In the genomic region with DNA sequence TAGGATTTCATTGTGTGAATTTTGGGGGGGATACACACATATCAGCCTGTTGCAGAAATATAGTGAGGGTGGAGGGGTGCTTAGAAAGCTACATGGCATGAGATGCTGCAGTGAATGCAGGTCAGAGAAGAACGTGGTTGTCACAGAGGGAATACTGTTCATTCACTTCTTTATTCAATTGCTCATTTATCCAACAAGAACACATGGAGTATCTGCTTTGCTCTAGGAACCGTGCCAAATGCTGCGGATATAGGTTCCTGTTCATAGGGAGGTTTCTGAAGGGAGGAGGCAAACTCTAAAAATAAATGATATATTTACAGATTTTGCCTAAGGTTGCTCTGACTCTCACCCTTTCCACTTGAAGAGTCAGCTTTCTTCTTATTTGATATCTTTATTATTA, we compare ENCODE assay signal across 24 cellular contexts.
"Had no signal": no experiment of that assay in that cellular context is flagged by ENCODE, and none has a peak within 500 bp of the region (broad histone marks: within the 10 kb centered on the region; RNA-seq: fewer than 3 reads in every experiment).

No MANE protein-coding gene starts in this region.

- H3K27me3 Mint-ChIP-seq: natural killer cell treated with Interleukin-12 subunit alpha and Interleukin-12 subunit beta and Interleukin-15 and Interleukin-18, amount 100 ng/mL, for 72 hours had no signal

- H3K36me3 Mint-ChIP-seq: immature natural killer cell; memory B cell; natural killer cell treated with Interleukin-12 subunit alpha and Interleukin-12 subunit beta and Interleukin-15 and Interleukin-18, amount 100 ng/mL, for 72 hours; type B pancreatic cell had no signal

- H3K4me3 ChIP-seq: dorsolateral prefrontal cortex, gastroesophageal sphincter, left ventricle myocardium inferior, lower lobe of right lung, pancreas, smooth muscle cell, suprapubic skin, thyroid gland had no signal

- H3K27ac Mint-ChIP-seq: immature natural killer cell; memory B cell; natural killer cell treated with Interleukin-12 subunit alpha and Interleukin-12 subunit beta and Interleukin-15 and Interleukin-18, amount 100 ng/mL, for 72 hours; progenitor cell of endocrine pancreas; type B pancreatic cell had no signal

- DNase-seq: cortex of kidney; dorsolateral prefrontal cortex; effector memory CD4-positive, alpha-beta T cell; glutamatergic neuron; immature natural killer cell; kidney; left cardiac atrium; left ventricle myocardium inferior; lower lobe of right lung; midbrain; occipital lobe; pancreas; right cardiac atrium; stimulated activated CD4-positive, alpha-beta T cell treated with anti-CD3 and anti-CD28 coated beads, Interleukin-2, amount 100 ng/mL, for 48 hours; stimulated activated naive CD4-positive, alpha-beta T cell treated with Interleukin-2 at 50 U/mL for 16 hours; thyroid gland had no signal

- H3K4me3 Mint-ChIP-seq: immature natural killer cell; memory B cell; natural killer cell treated with Interleukin-12 subunit alpha and Interleukin-12 subunit beta and Interleukin-15 and Interleukin-18, amount 100 ng/mL, for 72 hours; type B pancreatic cell had no signal

- ATAC-seq: esophagus mucosa; gastroesophageal sphincter; left cardiac atrium; lower lobe of right lung; natural killer cell treated with Interleukin-12 subunit alpha and Interleukin-12 subunit beta and Interleukin-15 and Interleukin-18, amount 100 ng/mL, for 72 hours; pancreas; right cardiac atrium had no signal

- H3K4me1 Mint-ChIP-seq: immature natural killer cell, memory B cell had no signal

- H3K9me3 Mint-ChIP-seq: immature natural killer cell; memory B cell; natural killer cell treated with Interleukin-12 subunit alpha and Interleukin-12 subunit beta and Interleukin-15 and Interleukin-18, amount 100 ng/mL, for 72 hours; type B pancreatic cell had no signal
